Comparison of ENCODE assay signal across 1 cellular context in genomic region chr20:57655812-57656161, GRCh38.
TF ChIP-seq lines count a peak whose summit lies in the region.

No MANE protein-coding gene starts in this region.

TF ChIP-seq in GM23338, 12 proteins besides CTCF, POLR2A, EP300 and RAD21 (continued from another document):
- TF ChIP-seq, protein P1, sequence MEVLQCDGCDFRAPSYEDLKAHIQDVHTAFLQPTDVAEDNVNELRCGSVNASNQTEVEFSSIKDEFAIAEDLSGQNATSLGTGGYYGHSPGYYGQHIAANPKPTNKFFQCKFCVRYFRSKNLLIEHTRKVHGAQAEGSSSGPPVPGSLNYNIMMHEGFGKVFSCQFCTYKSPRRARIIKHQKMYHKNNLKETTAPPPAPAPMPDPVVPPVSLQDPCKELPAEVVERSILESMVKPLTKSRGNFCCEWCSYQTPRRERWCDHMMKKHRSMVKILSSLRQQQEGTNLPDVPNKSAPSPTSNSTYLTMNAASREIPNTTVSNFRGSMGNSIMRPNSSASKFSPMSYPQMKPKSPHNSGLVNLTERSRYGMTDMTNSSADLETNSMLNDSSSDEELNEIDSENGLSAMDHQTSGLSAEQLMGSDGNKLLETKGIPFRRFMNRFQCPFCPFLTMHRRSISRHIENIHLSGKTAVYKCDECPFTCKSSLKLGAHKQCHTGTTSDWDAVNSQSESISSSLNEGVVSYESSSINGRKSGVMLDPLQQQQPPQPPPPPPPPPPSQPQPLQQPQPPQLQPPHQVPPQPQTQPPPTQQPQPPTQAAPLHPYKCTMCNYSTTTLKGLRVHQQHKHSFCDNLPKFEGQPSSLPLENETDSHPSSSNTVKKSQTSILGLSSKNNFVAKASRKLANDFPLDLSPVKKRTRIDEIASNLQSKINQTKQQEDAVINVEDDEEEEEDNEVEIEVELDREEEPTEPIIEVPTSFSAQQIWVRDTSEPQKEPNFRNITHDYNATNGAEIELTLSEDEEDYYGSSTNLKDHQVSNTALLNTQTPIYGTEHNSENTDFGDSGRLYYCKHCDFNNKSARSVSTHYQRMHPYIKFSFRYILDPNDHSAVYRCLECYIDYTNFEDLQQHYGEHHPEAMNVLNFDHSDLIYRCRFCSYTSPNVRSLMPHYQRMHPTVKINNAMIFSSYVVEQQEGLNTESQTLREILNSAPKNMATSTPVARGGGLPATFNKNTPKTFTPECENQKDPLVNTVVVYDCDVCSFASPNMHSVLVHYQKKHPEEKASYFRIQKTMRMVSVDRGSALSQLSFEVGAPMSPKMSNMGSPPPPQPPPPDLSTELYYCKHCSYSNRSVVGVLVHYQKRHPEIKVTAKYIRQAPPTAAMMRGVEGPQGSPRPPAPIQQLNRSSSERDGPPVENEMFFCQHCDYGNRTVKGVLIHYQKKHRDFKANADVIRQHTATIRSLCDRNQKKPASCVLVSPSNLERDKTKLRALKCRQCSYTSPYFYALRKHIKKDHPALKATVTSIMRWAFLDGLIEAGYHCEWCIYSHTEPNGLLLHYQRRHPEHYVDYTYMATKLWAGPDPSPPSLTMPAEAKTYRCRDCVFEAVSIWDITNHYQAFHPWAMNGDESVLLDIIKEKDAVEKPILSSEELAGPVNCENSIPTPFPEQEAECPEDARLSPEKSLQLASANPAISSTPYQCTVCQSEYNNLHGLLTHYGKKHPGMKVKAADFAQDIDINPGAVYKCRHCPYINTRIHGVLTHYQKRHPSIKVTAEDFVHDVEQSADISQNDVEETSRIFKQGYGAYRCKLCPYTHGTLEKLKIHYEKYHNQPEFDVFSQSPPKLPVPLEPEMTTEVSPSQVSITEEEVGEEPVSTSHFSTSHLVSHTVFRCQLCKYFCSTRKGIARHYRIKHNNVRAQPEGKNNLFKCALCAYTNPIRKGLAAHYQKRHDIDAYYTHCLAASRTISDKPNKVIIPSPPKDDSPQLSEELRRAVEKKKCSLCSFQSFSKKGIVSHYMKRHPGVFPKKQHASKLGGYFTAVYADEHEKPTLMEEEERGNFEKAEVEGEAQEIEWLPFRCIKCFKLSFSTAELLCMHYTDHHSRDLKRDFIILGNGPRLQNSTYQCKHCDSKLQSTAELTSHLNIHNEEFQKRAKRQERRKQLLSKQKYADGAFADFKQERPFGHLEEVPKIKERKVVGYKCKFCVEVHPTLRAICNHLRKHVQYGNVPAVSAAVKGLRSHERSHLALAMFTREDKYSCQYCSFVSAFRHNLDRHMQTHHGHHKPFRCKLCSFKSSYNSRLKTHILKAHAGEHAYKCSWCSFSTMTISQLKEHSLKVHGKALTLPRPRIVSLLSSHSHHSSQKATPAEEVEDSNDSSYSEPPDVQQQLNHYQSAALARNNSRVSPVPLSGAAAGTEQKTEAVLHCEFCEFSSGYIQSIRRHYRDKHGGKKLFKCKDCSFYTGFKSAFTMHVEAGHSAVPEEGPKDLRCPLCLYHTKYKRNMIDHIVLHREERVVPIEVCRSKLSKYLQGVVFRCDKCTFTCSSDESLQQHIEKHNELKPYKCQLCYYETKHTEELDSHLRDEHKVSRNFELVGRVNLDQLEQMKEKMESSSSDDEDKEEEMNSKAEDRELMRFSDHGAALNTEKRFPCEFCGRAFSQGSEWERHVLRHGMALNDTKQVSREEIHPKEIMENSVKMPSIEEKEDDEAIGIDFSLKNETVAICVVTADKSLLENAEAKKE (CRISPR knock-in tag; IDR thresholded peaks at IDR 0.05): no peak
- TF ChIP-seq REST (IDR thresholded peaks at IDR 0.05; ENCODE audit: unreplicated experiment): no peak
- no peak for TF ChIP-seq NANOG (IDR thresholded peaks at IDR 0.05; ENCODE audit: borderline replicate concordance)
- no peak for TF ChIP-seq EZH2 (IDR thresholded peaks at IDR 0.05; ENCODE audit: low read depth, unreplicated experiment)
- TF ChIP-seq STAT1 (IDR thresholded peaks at IDR 0.05; ENCODE audit: unreplicated experiment): no peak
- TF ChIP-seq POLR2AphosphoS5 (IDR thresholded peaks at IDR 0.05; ENCODE audit: low read depth): no peak
- TF ChIP-seq CREB1 (CRISPR knock-in tag; IDR thresholded peaks at IDR 0.05; ENCODE audit: low read depth): no peak
- TF ChIP-seq ETS1 (IDR thresholded peaks at IDR 0.05): no peak
- no peak for TF ChIP-seq EZH2phosphoT487 (IDR thresholded peaks at IDR 0.05; ENCODE audit: unreplicated experiment)
TF ChIP-seq in GM23338: peak in this region for 0.
